ENCODE assay signal across 20 cellular contexts in genomic region chr15:52491460-52491859, GRCh38. TPM values are rescaled to one million over a fixed set of nuclear protein-coding genes. Genes with fewer than 3 reads are reported as not detected.
DNase-seq lines count a peak whose midpoint lies in the region; ATAC-seq and TF ChIP-seq lines count a peak whose summit lies in the region.
"Had no signal": no experiment of that assay in that cellular context is flagged by ENCODE, and none has a peak within 500 bp of the region (broad histone marks: within the 10 kb centered on the region; RNA-seq: fewer than 3 reads in every experiment).

No MANE protein-coding gene starts in this region.

- peak; percentile 69 for ATAC-seq in PC-3
- no peak for ATAC-seq in left lung
- ATAC-seq: GM23338, left colon had no signal

- H3F3A ChIP-seq in PC-3 (ENCODE audit: low read length, unreplicated experiment): peaks cover 4% of the 10 kb centered on the region

- no peak overlapping the region for H2AFZ ChIP-seq in PC-3 (ENCODE audit: low read length)
- H2AFZ ChIP-seq: GM23338, neural progenitor cell had no signal

- peak overlapping the region; percentile 41 for H3K27ac ChIP-seq in PC-3 (ENCODE audit: low read length)
- no peak overlapping the region for H3K27ac ChIP-seq in left lung
- H3K27ac ChIP-seq: neural progenitor cell had no signal

- CTCF ChIA-PET in BJ (lab: Yijun Ruan, JAX) (interaction anchor here (0.7 kb wide), 1 partner anchor 20 kb away, joined by 3 read pairs; no protein-coding TSS in a partner anchor), PC-3 (lab: Charles Lee) (no interaction called here)

- intact Hi-C loops in PC-3 (cut with micrococcal nuclease): no loop called here
- intact Hi-C loops in left lung (cut with DNase I): no loop called here

- H3K9me3 ChIP-seq in PC-3 (ENCODE audit: low read length): no peaks in the 10 kb centered on the region
- no peaks in the 10 kb centered on the region for H3K9me3 ChIP-seq in left lung

- no peaks in the 10 kb centered on the region for H3K9me2 ChIP-seq in PC-3 (replicated peaks; ENCODE audit: low read length)

- 0 out of 2 replicates have a peak overlapping the region, but pooled peaks have one; percentile 31 for H3K4me2 ChIP-seq in PC-3 (ENCODE audit: low read length)
- H3K4me2 ChIP-seq: GM23338, neural progenitor cell had no signal

- H3K79me2 ChIP-seq in PC-3 (ENCODE audit: low read length): peaks cover 28% of the 10 kb centered on the region

- no peak overlapping the region for H3K4me3 ChIP-seq in BJ (ENCODE audit: low read depth, low read length)
- H3K4me3 ChIP-seq in PC-3 (ENCODE audit: low read length): no peak overlapping the region
- no peak overlapping the region for H3K4me3 ChIP-seq in left lung
- H3K4me3 ChIP-seq: GM23338, neural progenitor cell had no signal

- no peak overlapping the region for H3K9ac ChIP-seq in PC-3 (ENCODE audit: low read length)
- H3K9ac ChIP-seq: neural progenitor cell had no signal

- H3K27me3 ChIP-seq in BJ (ENCODE audit: control insufficient read depth, insufficient read depth, low read length) (no peaks in the 10 kb centered on the region), PC-3 (ENCODE audit: low read length) (no peaks in the 10 kb centered on the region), left lung (no peaks in the 10 kb centered on the region)
- H3K27me3 ChIP-seq: neural progenitor cell had no signal

- DNase-seq in BJ (ENCODE audit: low read depth) (peak; percentile 64), PC-3 (peak; percentile 16), fibroblast of gingiva (ENCODE audit: low read depth) (peak; percentile 54), renal cortical epithelial cell (ENCODE audit: low read depth) (peak; percentile 54), NCI-H748 treated with DMSO at 0.1 percent for 48 hours (lab: John Stamatoyannopoulos, UW) (no peak), NCI-H2107 (lab: John Stamatoyannopoulos, UW) (no peak), left lung (no peak)
- no peak for DNase-seq in central memory CD4-positive, alpha-beta T cell
- DNase-seq: activated CD4-positive, alpha-beta memory T cell treated with anti-CD3 and anti-CD28 coated beads for 36 hours; activated T-cell treated with anti-CD3 and anti-CD28 coated beads for 4 hours; AML-193; amniotic stem cell; Karpas-422; left colon; midbrain; NCI-H1105; NCI-H524 treated with DMSO at 0.1 percent for 48 hours; T-helper 2 cell had no signal

- no TSS peak for BruUV-seq in PC-3 (replicated peaks; lab: Mats Ljungman, UMichigan)

- TF ChIP-seq CTCF in BJ (IDR thresholded peaks at IDR 0.05; ENCODE audit: insufficient read depth, low read depth, low read length) (no peak), PC-3 (conservative IDR thresholded peaks at IDR 0.05; ENCODE audit: low read depth, low read length) (no peak), left lung (IDR thresholded peaks at IDR 0.05) (no peak)

- H3K4me1 ChIP-seq in PC-3 (ENCODE audit: insufficient read depth, low read length) (peaks cover 19% of the 10 kb centered on the region), left lung (peaks cover 0 to 6% of the 10 kb centered on the region in 2 donors)

- H3K36me3 ChIP-seq in BJ (ENCODE audit: control insufficient read depth, insufficient read depth, low read length) (no peaks in the 10 kb centered on the region), PC-3 (ENCODE audit: low read depth, low read length) (no peaks in the 10 kb centered on the region), left lung (no peaks in the 10 kb centered on the region)
- H3K36me3 ChIP-seq: neural progenitor cell had no signal

- no peaks in the 10 kb centered on the region for H4K20me1 ChIP-seq in PC-3 (ENCODE audit: low read length)

- POLR2A ChIA-PET in BJ (lab: Charles Lee): no interaction called here
- POLR2A ChIA-PET in PC-3 (lab: Charles Lee; ENCODE audit: unreplicated experiment): no interaction called here

RNA-seq across cellular contexts. Expression of gene MYO5A, which starts 37.2 kb away (rescaled TPM):
- 38.3 and 39.6 TPM in 2 replicates for polyA plus RNA-seq in BJ (2011; rRNA removed)
- polyA minus RNA-seq in BJ (2011; rRNA and poly(A)+ RNA removed): 48.8 and 72.5 TPM in 2 replicates
- total RNA-seq in PC-3 (2014; rRNA removed) (42.1 and 55.7 TPM in 2 replicates), renal cortical epithelial cell (37.0 and 71.3 TPM in 2 replicates), left lung (10 to 100 TPM; 21.8 to 33.4 TPM)

Comparison
In these comparisons a context has a peak if more than half of its experiments do, and no peak if none do; other contexts are left out.
1. DNase-seq: peak in BJ (single experiment), PC-3 (single experiment), fibroblast of gingiva (single experiment) and renal cortical epithelial cell (single experiment); none in central memory CD4-positive, alpha-beta T cell (single experiment), NCI-H748 treated with DMSO at 0.1 percent for 48 hours (single experiment), NCI-H2107 (single experiment) and left lung (0 of 2).